ENCODE assay signal across 17 cellular contexts in the genomic region with DNA sequence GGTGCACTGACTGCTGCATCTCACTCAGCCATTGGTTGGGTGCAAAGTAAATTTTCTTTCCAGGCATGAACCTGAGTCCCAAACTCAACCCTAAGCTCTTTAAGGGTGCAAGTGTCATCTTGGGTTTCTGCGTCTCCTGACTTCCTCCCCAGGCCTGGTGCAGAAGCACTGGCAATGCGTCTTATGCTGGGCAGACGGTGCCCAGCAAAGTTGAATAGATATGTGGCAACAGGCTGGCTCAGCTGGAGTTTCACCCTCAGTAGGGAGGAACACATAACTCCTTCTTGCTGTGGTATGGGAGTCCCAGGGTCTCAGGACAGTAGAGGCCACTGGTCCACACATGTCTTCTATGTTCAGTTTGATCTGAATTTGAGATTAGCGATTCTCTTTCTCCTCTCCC.
A peak's percentile ranks its signal among the peaks of the same experiment; 100 is the strongest.
DNase-seq lines count a peak whose midpoint lies in the region; ATAC-seq and TF ChIP-seq lines count a peak whose summit lies in the region.
"Had no signal": no experiment of that assay in that cellular context is flagged by ENCODE, and none has a peak within 500 bp of the region (broad histone marks: within the 10 kb centered on the region; RNA-seq: fewer than 3 reads in every experiment).

No MANE protein-coding gene starts in this region.

- peak overlapping the region; percentile 55 for H3K27ac Mint-ChIP-seq in activated CD8-positive, alpha-beta T cell treated with anti-CD3 and anti-CD28 coated beads for 36 hours
- H3K27ac Mint-ChIP-seq in activated CD8-positive, alpha-beta T cell treated with anti-CD3 and anti-CD28 coated beads, Interleukin-2, amount 10 ng/mL, durations not matched to agents 7 days and 5 days: no peak overlapping the region
- peak overlapping the region; percentile 85 for H3K27ac Mint-ChIP-seq in osteocyte (ENCODE audit: unreplicated experiment)
- H3K27ac Mint-ChIP-seq: CD4-positive, alpha-beta memory T cell; H9 had no signal

- TF ChIP-seq EP300 in upper lobe of left lung (IDR thresholded peaks at IDR 0.05): no peak

- H3K27me3 Mint-ChIP-seq in activated CD8-positive, alpha-beta T cell treated with anti-CD3 and anti-CD28 coated beads for 36 hours: peaks cover 21% of the 10 kb centered on the region
- peaks cover 26% of the 10 kb centered on the region for H3K27me3 Mint-ChIP-seq in activated CD8-positive, alpha-beta T cell treated with anti-CD3 and anti-CD28 coated beads, Interleukin-2, amount 10 ng/mL, durations not matched to agents 7 days and 5 days (ENCODE audit: low read depth)
- H3K27me3 Mint-ChIP-seq in osteocyte (ENCODE audit: unreplicated experiment): peaks cover 36% of the 10 kb centered on the region

- H3K36me3 Mint-ChIP-seq in activated CD8-positive, alpha-beta T cell treated with anti-CD3 and anti-CD28 coated beads for 36 hours (ENCODE audit: low read depth): no peaks in the 10 kb centered on the region
- H3K36me3 Mint-ChIP-seq in activated CD8-positive, alpha-beta T cell treated with anti-CD3 and anti-CD28 coated beads, Interleukin-2, amount 10 ng/mL, durations not matched to agents 7 days and 5 days (ENCODE audit: low read depth): no peaks in the 10 kb centered on the region
- H3K36me3 Mint-ChIP-seq in osteocyte (ENCODE audit: unreplicated experiment): no peaks in the 10 kb centered on the region
- H3K36me3 Mint-ChIP-seq: CD4-positive, alpha-beta memory T cell had no signal

- 68 to 100% methylated on average over 1 to 4 of the region's 4 CpGs for WGBS in esophagus squamous epithelium, 2 donors
- WGBS in upper lobe of left lung, 2 donors: 55 to 84% methylated on average over 2 to 4 of the region's 4 CpGs

- DNase-seq in activated CD8-positive, alpha-beta T cell treated with anti-CD3 and anti-CD28 coated beads for 36 hours: no peak
- no peak for DNase-seq in activated CD8-positive, alpha-beta T cell treated with anti-CD3 and anti-CD28 coated beads, Interleukin-2, amount 10 ng/mL, durations not matched to agents 7 days and 5 days
- DNase-seq in esophagus squamous epithelium (lab: John Stamatoyannopoulos, UW) (no peak), osteocyte (ENCODE audit: extremely low spot score, unreplicated experiment) (no peak), tibial artery (peak; percentile 47 to 75), NCI-H1436 (lab: John Stamatoyannopoulos, UW) (no peak), upper lobe of left lung (no peak)
- DNase-seq: 8988T; activated T-cell treated with anti-CD3 and anti-CD28 coated beads, Interleukin-2, amount 50 U/mL, for 4 hours; CD4-positive, alpha-beta memory T cell; cortex of kidney; H9; NK-92 treated with Interleukin-12 subunit alpha and Interleukin-12 subunit beta, amount 100 ng/mL, for 24 hours; SHP77 treated with DMSO at 0.1 percent for 48 hours had no signal

- H3K4me1 Mint-ChIP-seq in activated CD8-positive, alpha-beta T cell treated with anti-CD3 and anti-CD28 coated beads for 36 hours (ENCODE audit: low read depth): peaks cover 7% of the 10 kb centered on the region
- H3K4me1 Mint-ChIP-seq in activated CD8-positive, alpha-beta T cell treated with anti-CD3 and anti-CD28 coated beads, Interleukin-2, amount 10 ng/mL, durations not matched to agents 7 days and 5 days (ENCODE audit: low read depth): peaks cover 12% of the 10 kb centered on the region
- H3K4me1 Mint-ChIP-seq in osteocyte (ENCODE audit: unreplicated experiment): peaks cover 26% of the 10 kb centered on the region
- H3K4me1 Mint-ChIP-seq: CD4-positive, alpha-beta memory T cell had no signal

- ATAC-seq in activated CD8-positive, alpha-beta T cell treated with anti-CD3 and anti-CD28 coated beads for 36 hours: no peak
- no peak for ATAC-seq in activated CD8-positive, alpha-beta T cell treated with anti-CD3 and anti-CD28 coated beads, Interleukin-2, amount 10 ng/mL, durations not matched to agents 7 days and 5 days
- ATAC-seq in HG03039 (IDR thresholded peaks at IDR 0.05; ENCODE audit: unreplicated experiment): no peak
- no peak for ATAC-seq in upper lobe of left lung (ENCODE audit: low FRiP score in 2 of 2)
- ATAC-seq: esophagus mucosa, HepG2 had no signal

- H3K9me3 Mint-ChIP-seq in activated CD8-positive, alpha-beta T cell treated with anti-CD3 and anti-CD28 coated beads for 36 hours: no peaks in the 10 kb centered on the region
- no peaks in the 10 kb centered on the region for H3K9me3 Mint-ChIP-seq in activated CD8-positive, alpha-beta T cell treated with anti-CD3 and anti-CD28 coated beads, Interleukin-2, amount 10 ng/mL, durations not matched to agents 7 days and 5 days (ENCODE audit: insufficient read depth)
- H3K9me3 Mint-ChIP-seq in osteocyte (ENCODE audit: unreplicated experiment): no peaks in the 10 kb centered on the region
- H3K9me3 Mint-ChIP-seq: activated T-cell treated with anti-CD3 and anti-CD28 coated beads, Interleukin-2, amount 50 U/mL, for 4 hours had no signal

- H3K27ac ChIP-seq in esophagus squamous epithelium (peak overlapping the region; percentile 23 to 79 (median 67)), tibial artery (peak overlapping the region; percentile 85 to 86), upper lobe of left lung (peak overlapping the region in 1 of 4 donors; percentile 39)

- H3K36me3 ChIP-seq in esophagus squamous epithelium: no peaks in the 10 kb centered on the region
- no peaks in the 10 kb centered on the region for H3K36me3 ChIP-seq in tibial artery
- no peaks in the 10 kb centered on the region for H3K36me3 ChIP-seq in upper lobe of left lung

- no peak overlapping the region for H3K4me3 Mint-ChIP-seq in activated CD8-positive, alpha-beta T cell treated with anti-CD3 and anti-CD28 coated beads for 36 hours
- no peak overlapping the region for H3K4me3 Mint-ChIP-seq in activated CD8-positive, alpha-beta T cell treated with anti-CD3 and anti-CD28 coated beads, Interleukin-2, amount 10 ng/mL, durations not matched to agents 7 days and 5 days
- no peak overlapping the region for H3K4me3 Mint-ChIP-seq in osteocyte (ENCODE audit: unreplicated experiment)
- H3K4me3 Mint-ChIP-seq: activated T-cell treated with anti-CD3 and anti-CD28 coated beads, Interleukin-2, amount 50 U/mL, for 4 hours; CD4-positive, alpha-beta memory T cell; H9 had no signal

- H3K4me3 ChIP-seq in esophagus squamous epithelium (no peak overlapping the region), tibial artery (no peak overlapping the region), upper lobe of left lung (no peak overlapping the region)

- CTCF ChIA-PET in activated CD8-positive, alpha-beta T cell treated with anti-CD3 and anti-CD28 coated beads for 36 hours (lab: Charles Lee): no interaction called here
- CTCF ChIA-PET in activated CD8-positive, alpha-beta T cell treated with anti-CD3 and anti-CD28 coated beads, Interleukin-2, amount 10 ng/mL, durations not matched to agents 7 days and 5 days (lab: Charles Lee): no interaction called here

- intact Hi-C loops in activated CD8-positive, alpha-beta T cell treated with anti-CD3 and anti-CD28 coated beads for 36 hours (cut with micrococcal nuclease): no loop called here
- intact Hi-C loops in esophagus squamous epithelium (cut with DNase I) (no loop called here), tibial artery (cut with DNase I; ENCODE audit: low total_unique reads) (loop anchor here (5.0 to 10.0 kb wide), 3 partner anchors 87 to 440 kb away; no protein-coding TSS in a partner anchor)

- TF ChIP-seq CTCF in activated CD8-positive, alpha-beta T cell treated with anti-CD3 and anti-CD28 coated beads for 36 hours (IDR thresholded peaks at IDR 0.05): no peak
- TF ChIP-seq CTCF in esophagus squamous epithelium (IDR thresholded peaks at IDR 0.05) (no peak), osteocyte (IDR thresholded peaks at IDR 0.05) (no peak), tibial artery (IDR thresholded peaks at IDR 0.05) (no peak), upper lobe of left lung (IDR thresholded peaks at IDR 0.05) (no peak)

- H3K4me1 ChIP-seq in esophagus squamous epithelium: peaks cover 0 to 31% (median 18%) of the 10 kb centered on the region in 3 donors
- H3K4me1 ChIP-seq in tibial artery: peaks cover 0 to 33% (median 22%) of the 10 kb centered on the region in 4 donors
- H3K4me1 ChIP-seq in upper lobe of left lung: peaks cover 0 to 15% (median 5%) of the 10 kb centered on the region in 4 donors

- TF ChIP-seq POLR2A in esophagus squamous epithelium (IDR thresholded peaks at IDR 0.05) (no peak), upper lobe of left lung (IDR thresholded peaks at IDR 0.05) (no peak)

- no peaks in the 10 kb centered on the region for H3K9me3 ChIP-seq in esophagus squamous epithelium
- H3K9me3 ChIP-seq in tibial artery: no peaks in the 10 kb centered on the region
- H3K9me3 ChIP-seq in upper lobe of left lung: no peaks in the 10 kb centered on the region

- H3K27me3 ChIP-seq in esophagus squamous epithelium: peaks cover 0 to 54% (median 0%) of the 10 kb centered on the region in 4 donors
- no peaks in the 10 kb centered on the region for H3K27me3 ChIP-seq in tibial artery
- H3K27me3 ChIP-seq in upper lobe of left lung: no peaks in the 10 kb centered on the region

- POLR2A ChIA-PET in activated CD8-positive, alpha-beta T cell treated with anti-CD3 and anti-CD28 coated beads for 36 hours (lab: Charles Lee): no interaction called here
- POLR2A ChIA-PET in activated CD8-positive, alpha-beta T cell treated with anti-CD3 and anti-CD28 coated beads, Interleukin-2, amount 10 ng/mL, durations not matched to agents 7 days and 5 days (lab: Charles Lee): no interaction called here

Comparison
In these comparisons a context has a peak if more than half of its experiments do, and no peak if none do; other contexts are left out.
1. DNase-seq: peak in tibial artery (2 of 2); none in activated CD8-positive, alpha-beta T cell treated with anti-CD3 and anti-CD28 coated beads for 36 hours (single experiment), activated CD8-positive, alpha-beta T cell treated with anti-CD3 and anti-CD28 coated beads, Interleukin-2, amount 10 ng/mL, durations not matched to agents 7 days and 5 days (single experiment), esophagus squamous epithelium (single experiment), osteocyte (single experiment), NCI-H1436 (single experiment) and upper lobe of left lung (0 of 2).